Comparison of ENCODE assay signal across 19 cellular contexts in genomic region chrX:147315493-147315892, GRCh38.
DNase-seq lines count a peak whose midpoint lies in the region; FAIRE-seq and TF ChIP-seq lines count a peak whose summit lies in the region.
"Had no signal": no experiment of that assay in that cellular context is flagged by ENCODE, and none has a peak within 500 bp of the region (broad histone marks: within the 10 kb centered on the region; RNA-seq: fewer than 3 reads in every experiment).

No MANE protein-coding gene starts in this region.

- H3K27me3 ChIP-seq in esophagus squamous epithelium (no peaks in the 10 kb centered on the region), MM.1S (replicated peaks; ENCODE audit: insufficient read depth, low read length) (no peaks in the 10 kb centered on the region)

- no peaks in the 10 kb centered on the region for H3K79me2 ChIP-seq in MM.1S (ENCODE audit: low read length)

- peak; percentile 49 for FAIRE-seq in G401.6 (lab: Jason Lieb, UNC)
- peak; percentile 53 for FAIRE-seq in islet of Langerhans (lab: Jason Lieb, UNC)
- FAIRE-seq: D721Med, GM12878, GM12892, GM18507 had no signal

- H3K4me3 ChIP-seq in esophagus squamous epithelium (no peak overlapping the region), MM.1S (ENCODE audit: low read length) (no peak overlapping the region)
- H3K4me3 ChIP-seq: BLaER1 treated with 17β-estradiol and CSF1 and Interleukin-3, amounts not matched to agents 10 nM and 100 nM; GM12878 had no signal

- WGBS in esophagus squamous epithelium, 2 donors = 77 to 83% methylated on average over 1 of the region's 1 CpG

- intact Hi-C loops in esophagus squamous epithelium (cut with DNase I) = no loop called here

- H3F3A ChIP-seq in MM.1S (ENCODE audit: insufficient read depth, low read length) = no peaks in the 10 kb centered on the region

- H3K9ac ChIP-seq in MM.1S (ENCODE audit: low read length) = no peak overlapping the region
- H3K9ac ChIP-seq: BLaER1 treated with 17β-estradiol and CSF1 and Interleukin-3, amounts not matched to agents 10 nM and 100 nM had no signal

- H3K9me3 ChIP-seq in esophagus squamous epithelium = no peaks in the 10 kb centered on the region
- H3K9me3 ChIP-seq in MM.1S (replicated peaks; ENCODE audit: insufficient read depth, low read length) = no peaks in the 10 kb centered on the region
- H3K9me3 ChIP-seq: BLaER1 treated with 17β-estradiol and CSF1 and Interleukin-3, amounts not matched to agents 10 nM and 100 nM; Caco-2 had no signal

- H3K27ac ChIP-seq in esophagus squamous epithelium (no peak overlapping the region), MM.1S (ENCODE audit: low read length) (no peak overlapping the region)
- H3K27ac ChIP-seq: BLaER1 treated with 17β-estradiol and CSF1 and Interleukin-3, amounts not matched to agents 10 nM and 100 nM; C4-2B had no signal

- no peaks in the 10 kb centered on the region for H4K20me1 ChIP-seq in MM.1S (ENCODE audit: insufficient read depth, low read length)

- H3K4me1 ChIP-seq in esophagus squamous epithelium = no peaks in the 10 kb centered on the region
- H3K4me1 ChIP-seq in MM.1S (ENCODE audit: low read length) = no peaks in the 10 kb centered on the region
- H3K4me1 ChIP-seq: BLaER1 treated with 17β-estradiol and CSF1 and Interleukin-3, amounts not matched to agents 10 nM and 100 nM; Caco-2 had no signal

- no peaks in the 10 kb centered on the region for H3K9me2 ChIP-seq in MM.1S (replicated peaks; ENCODE audit: insufficient read depth, low read length)

- TF ChIP-seq POLR2A in esophagus squamous epithelium (IDR thresholded peaks at IDR 0.05) = no peak

- no peak for DNase-seq in esophagus squamous epithelium (lab: John Stamatoyannopoulos, UW)
- no peak for DNase-seq in MM.1S
- DNase-seq in effector CD8-positive, alpha-beta T cell (lab: John Stamatoyannopoulos, UW) = no peak
- DNase-seq: 8988T; AML-193; Caco-2; Calu3; CD4-positive, alpha-beta T cell; CD8-positive, alpha-beta T cell; DMS79 treated with DMSO at 0.1 percent for 48 hours; GDM1 had no signal

- H3K4me2 ChIP-seq in MM.1S (ENCODE audit: low read depth, low read length) = no peak overlapping the region
- H3K4me2 ChIP-seq: BLaER1 treated with 17β-estradiol and CSF1 and Interleukin-3, amounts not matched to agents 10 nM and 100 nM had no signal

- no peak overlapping the region for H2AFZ ChIP-seq in MM.1S (ENCODE audit: low read length)

- no peak for TF ChIP-seq CTCF in esophagus squamous epithelium (IDR thresholded peaks at IDR 0.05)
- no peak for TF ChIP-seq CTCF in MM.1S (IDR thresholded peaks at IDR 0.05; ENCODE audit: low read length)

- H3K36me3 ChIP-seq in esophagus squamous epithelium (no peaks in the 10 kb centered on the region), MM.1S (replicated peaks; ENCODE audit: insufficient read depth, low read length) (no peaks in the 10 kb centered on the region)
- H3K36me3 ChIP-seq: BLaER1 treated with 17β-estradiol and CSF1 and Interleukin-3, amounts not matched to agents 10 nM and 100 nM had no signal
